In the genomic region with DNA sequence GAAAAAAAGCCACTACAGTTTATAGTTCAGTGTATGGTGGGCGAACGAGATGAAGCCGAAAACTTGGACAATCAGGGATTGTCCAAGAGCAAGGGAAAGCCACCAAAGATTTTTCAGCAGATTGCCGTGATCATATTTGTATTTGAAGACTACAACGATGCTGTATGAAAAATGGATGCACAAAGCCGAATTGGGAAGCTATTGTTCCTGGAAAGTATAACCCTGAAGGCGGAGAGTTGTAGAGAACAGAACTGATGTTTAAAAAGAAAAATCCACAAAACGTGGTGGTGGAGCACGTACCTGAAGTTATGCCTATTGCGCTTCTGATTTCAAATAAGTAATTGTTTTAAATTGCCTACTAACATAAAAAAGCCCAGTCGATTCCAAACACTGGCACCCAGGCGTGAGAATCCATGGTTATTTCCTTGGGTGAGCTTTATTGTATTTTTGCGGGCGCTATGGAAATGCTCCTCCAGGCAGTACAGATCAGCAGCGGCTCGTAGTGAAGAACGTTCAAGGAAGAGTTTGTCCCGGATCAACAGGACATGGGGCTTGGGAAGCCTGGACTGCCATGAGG, we compare ENCODE assay signal across 8 cellular contexts. TPM values are rescaled to one million over a fixed set of nuclear protein-coding genes. Genes with fewer than 3 reads are reported as not detected.
DNase-seq lines count a peak whose midpoint lies in the region; ATAC-seq and TF ChIP-seq lines count a peak whose summit lies in the region.

No MANE protein-coding gene starts in this region.

- no peak overlapping the region for H3K18ac ChIP-seq in neuronal stem cell (ENCODE audit: low read length)

- H3K4ac ChIP-seq in neuronal stem cell (ENCODE audit: low read length), result no peak overlapping the region

- H3K27ac ChIP-seq in CD4-positive, alpha-beta T cell (ENCODE audit: low read depth, low read length), result peak overlapping the region; percentile 65
- H3K27ac ChIP-seq in KOPT-K1 (ENCODE audit: low read depth, low read length, poor library complexity, severe bottlenecking) (peak overlapping the region; percentile 90), neuronal stem cell (replicated peaks; ENCODE audit: low read length) (peak overlapping the region; percentile 78)

- H3K27me3 Mint-ChIP-seq in CD4-positive, alpha-beta T cell, result no peaks in the 10 kb centered on the region
- H3K27me3 Mint-ChIP-seq in natural killer cell treated with Interleukin-12 subunit alpha and Interleukin-12 subunit beta and Interleukin-15 and Interleukin-18, amount 100 ng/mL, for 72 hours, result no peaks in the 10 kb centered on the region
- H3K27me3 Mint-ChIP-seq in natural killer cell (ENCODE audit: low read depth in 2 of 2), result no peaks in the 10 kb centered on the region

- H2BK120ac ChIP-seq in neuronal stem cell (ENCODE audit: low read depth, low read length), result no peak overlapping the region

- no peak overlapping the region for H2AK5ac ChIP-seq in neuronal stem cell (ENCODE audit: low read depth, low read length)

- H3K36me3 Mint-ChIP-seq in CD4-positive, alpha-beta T cell (ENCODE audit: low read depth), result peaks cover 8% of the 10 kb centered on the region
- H3K36me3 Mint-ChIP-seq in natural killer cell treated with Interleukin-12 subunit alpha and Interleukin-12 subunit beta and Interleukin-15 and Interleukin-18, amount 100 ng/mL, for 72 hours, result peaks cover 5% of the 10 kb centered on the region
- H3K36me3 Mint-ChIP-seq in natural killer cell, result no peaks in the 10 kb centered on the region

- H2BK15ac ChIP-seq in neuronal stem cell (ENCODE audit: low read length), result no peak overlapping the region

- no peaks in the 10 kb centered on the region for H3K79me1 ChIP-seq in neuronal stem cell (ENCODE audit: low read depth, low read length)

- TF ChIP-seq CTCF in CD4-positive, alpha-beta T cell (IDR thresholded peaks at IDR 0.05), result no peak
- TF ChIP-seq CTCF in natural killer cell (IDR thresholded peaks at IDR 0.05), result no peak

- H3K36me3 ChIP-seq in KOPT-K1 (ENCODE audit: insufficient read depth, low read length) (peaks cover 24% of the 10 kb centered on the region), neuronal stem cell (replicated peaks in 1 of 2; ENCODE audit: control insufficient read depth in 2 of 2, insufficient read depth in 2 of 2, low read length in 2 of 2) (peaks cover 0 to 21% of the 10 kb centered on the region in 2 donors)

- H3K27ac Mint-ChIP-seq in CD4-positive, alpha-beta T cell, result no peak overlapping the region
- H3K27ac Mint-ChIP-seq in natural killer cell treated with Interleukin-12 subunit alpha and Interleukin-12 subunit beta and Interleukin-15 and Interleukin-18, amount 100 ng/mL, for 72 hours, result no peak overlapping the region
- H3K27ac Mint-ChIP-seq in natural killer cell, result no peak overlapping the region

- POLR2A ChIA-PET in CD4-positive, alpha-beta T cell (lab: Charles Lee), result interaction anchor here (0.8 to 1.8 kb wide), 2 partner anchors 9 to 1490 kb away, joined by 3 to 6 read pairs; partner anchors contain the start of gene DNAJC21

- peak overlapping the region; percentile 67 for H3K4me2 ChIP-seq in neuronal stem cell (ENCODE audit: insufficient read depth, low read length, poor library complexity, severe bottlenecking)

- H3K9me3 ChIP-seq in CD4-positive, alpha-beta T cell (ENCODE audit: control insufficient read depth, low read length), result no peaks in the 10 kb centered on the region
- H3K9me3 ChIP-seq in KOPT-K1 (ENCODE audit: insufficient read depth, low read length, poor library complexity, severe bottlenecking), result no peaks in the 10 kb centered on the region
- H3K9me3 ChIP-seq in neuronal stem cell (replicated peaks in 1 of 2; ENCODE audit: control insufficient read depth in 2 of 2, insufficient read depth in 1 of 2, low read depth in 1 of 2, low read length in 2 of 2), result no peaks in the 10 kb centered on the region

- no peak overlapping the region for H2BK12ac ChIP-seq in neuronal stem cell (ENCODE audit: low read length)

- no peak overlapping the region for H2BK5ac ChIP-seq in neuronal stem cell (ENCODE audit: low read length)

- peaks cover 4 to 9% of the 10 kb centered on the region in 2 donors for H3K4me1 ChIP-seq in neuronal stem cell (ENCODE audit: control insufficient read depth in 2 of 2, insufficient read depth in 1 of 2, low read depth in 1 of 2, low read length in 2 of 2)

- no peak overlapping the region for H4K91ac ChIP-seq in neuronal stem cell (ENCODE audit: low read depth, low read length, poor library complexity)

- H4K8ac ChIP-seq in neuronal stem cell (ENCODE audit: low read depth, low read length), result no peak overlapping the region

- H3K9me3 Mint-ChIP-seq in CD4-positive, alpha-beta T cell, result no peaks in the 10 kb centered on the region
- no peaks in the 10 kb centered on the region for H3K9me3 Mint-ChIP-seq in natural killer cell treated with Interleukin-12 subunit alpha and Interleukin-12 subunit beta and Interleukin-15 and Interleukin-18, amount 100 ng/mL, for 72 hours
- H3K9me3 Mint-ChIP-seq in natural killer cell, result no peaks in the 10 kb centered on the region

- peak overlapping the region; percentile 61 for H3K9ac ChIP-seq in neuronal stem cell (ENCODE audit: low read depth, low read length, poor library complexity)

- H3K23ac ChIP-seq in neuronal stem cell (ENCODE audit: low read depth, low read length, poor library complexity), result no peak overlapping the region

- intact Hi-C loops in CD4-positive, alpha-beta T cell (cut with DNase I, micrococcal nuclease), result loop anchor here (2.0 to 10.0 kb wide), 8 partner anchors 155 to 1908 kb away; partner anchors contain the start of genes AMACR (in 1 of the 2), C5orf22 (in 1 of the 2), DROSHA (in 1 of the 2) and TTC23L (in 1 of the 2)
- intact Hi-C loops in natural killer cell (cut with micrococcal nuclease), result loop anchor here (5.0 kb wide), 2 partner anchors 853 to 1477 kb away; partner anchors contain the start of genes BRIX1, RAD1 and SUB1

- DNase-seq in CD4-positive, alpha-beta T cell, result no peak
- DNase-seq in dedifferentiated amniotic fluid mesenchymal stem cell (ENCODE audit: extremely low spot score) (peak; percentile 18), neuronal stem cell (ENCODE audit: low spot score) (no peak), HCEC 1CT (no peak), natural killer cell (no peak)
- no peak for DNase-seq in natural killer cell treated with Interleukin-12 subunit alpha and Interleukin-12 subunit beta and Interleukin-15 and Interleukin-18, amount 100 ng/mL, for 72 hours (ENCODE audit: low spot score)

- ATAC-seq in CD4-positive, alpha-beta T cell (ENCODE audit: poor library complexity), result no peak
- no peak for ATAC-seq in natural killer cell treated with Interleukin-12 subunit alpha and Interleukin-12 subunit beta and Interleukin-15 and Interleukin-18, amount 100 ng/mL, for 72 hours
- no peak for ATAC-seq in natural killer cell
- ATAC-seq in GM21717 (IDR thresholded peaks at IDR 0.05; ENCODE audit: unreplicated experiment), result no peak

- no peak overlapping the region for H3K14ac ChIP-seq in neuronal stem cell (ENCODE audit: low read length)

- CTCF ChIA-PET in CD4-positive, alpha-beta T cell (lab: Charles Lee), result no interaction called here

- peak overlapping the region; percentile 79 to 97 for H3K4me3 ChIP-seq in neuronal stem cell (ENCODE audit: low read length in 2 of 2)

- WGBS in neuronal stem cell (ENCODE audit: extremely low coverage in 2 of 2, insufficient read length in 2 of 2, insufficient replicate concordance in 1 of 2), 2 donors, result no CpG with 5 or more reads among the region's 18 CpGs

- H3K4me1 Mint-ChIP-seq in CD4-positive, alpha-beta T cell (ENCODE audit: low read depth), result peaks cover 22% of the 10 kb centered on the region
- H3K4me1 Mint-ChIP-seq in natural killer cell treated with Interleukin-12 subunit alpha and Interleukin-12 subunit beta and Interleukin-15 and Interleukin-18, amount 100 ng/mL, for 72 hours (ENCODE audit: low read depth in 2 of 2), result peaks cover 27% of the 10 kb centered on the region in 2 donors
- H3K4me1 Mint-ChIP-seq in natural killer cell, result peaks cover 25 to 26% of the 10 kb centered on the region in 2 donors

- H2AFZ ChIP-seq in neuronal stem cell (ENCODE audit: low read length), result peak overlapping the region; percentile 90

- no peaks in the 10 kb centered on the region for H3K27me3 ChIP-seq in CD4-positive, alpha-beta T cell (ENCODE audit: control insufficient read depth, insufficient read depth, low read length)
- H3K27me3 ChIP-seq in neuronal stem cell (ENCODE audit: control insufficient read depth in 3 of 3, insufficient read depth in 3 of 3, low read depth in 1 of 3, low read length in 3 of 3), result no peaks in the 10 kb centered on the region

- no peak overlapping the region for H3K4me3 Mint-ChIP-seq in CD4-positive, alpha-beta T cell
- no peak overlapping the region for H3K4me3 Mint-ChIP-seq in natural killer cell treated with Interleukin-12 subunit alpha and Interleukin-12 subunit beta and Interleukin-15 and Interleukin-18, amount 100 ng/mL, for 72 hours
- H3K4me3 Mint-ChIP-seq in natural killer cell, result no peak overlapping the region

RNA-seq across cellular contexts. Expression of gene TARS1, which starts 0.8 kb away (rescaled TPM):
- 10 to 100 TPM; 31.3 to 32.0 TPM for total RNA-seq in CD4-positive, alpha-beta T cell
- 66.5 TPM for polyA plus RNA-seq in neuronal stem cell (2013, experiment 1 of 2)
- polyA plus RNA-seq in neuronal stem cell (2013, experiment 2 of 2), result 67.4 TPM
- 100 to 1,000 TPM; 204 to 211 TPM for total RNA-seq in natural killer cell treated with Interleukin-12 subunit alpha and Interleukin-12 subunit beta and Interleukin-15 and Interleukin-18, amount 100 ng/mL, for 72 hours
- total RNA-seq in natural killer cell, result 10 to 100 TPM; 59.9 to 74.8 (median 64.6) TPM
